Comparison of ENCODE assay signal across 23 cellular contexts in the genomic region with DNA sequence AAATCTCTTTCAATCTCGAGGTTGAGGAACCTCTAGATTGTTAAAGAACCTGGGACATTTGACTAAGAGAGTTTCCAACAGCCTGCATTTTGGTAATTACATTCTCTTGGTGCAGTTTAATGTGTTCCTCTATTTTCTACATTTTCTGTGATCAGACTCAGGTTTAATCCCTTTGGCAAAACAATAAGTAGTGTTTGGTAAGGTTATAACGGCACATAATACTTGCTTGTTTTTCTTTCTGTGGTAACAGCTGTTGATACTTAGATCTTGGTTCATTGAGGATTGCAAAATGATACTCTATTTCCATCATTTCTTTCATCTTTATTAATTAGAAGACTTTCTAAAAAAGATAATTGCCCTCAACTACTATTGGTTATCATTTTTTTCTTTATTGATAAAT.
A peak's percentile ranks its signal among the peaks of the same experiment; 100 is the strongest.
DNase-seq lines count a peak whose midpoint lies in the region; ATAC-seq, FAIRE-seq and TF ChIP-seq lines count a peak whose summit lies in the region.
"Had no signal": no experiment of that assay in that cellular context is flagged by ENCODE, and none has a peak within 500 bp of the region (broad histone marks: within the 10 kb centered on the region; RNA-seq: fewer than 3 reads in every experiment).

No MANE protein-coding gene starts in this region.

- no peak for DNase-seq in GM12892 (ENCODE audit: insufficient read length)
- DNase-seq in Panc1 (ENCODE audit: low read depth, low spot score), result no peak
- peak; percentile 35 for DNase-seq in fibroblast of peridontal ligament (ENCODE audit: extremely low read depth)
- no peak for DNase-seq in RPMI8226
- DNase-seq in pons (ENCODE audit: low spot score), result no peak
- no peak for DNase-seq in HEK293T (ENCODE audit: extremely low spot score)
- DNase-seq in H7, result no peak
- DNase-seq: ACHN; BE2C; CD4-positive, CD25-positive, alpha-beta regulatory T cell; COR-L47; GM23248; KBM-7; MV-4-11; NCI-H1417; NCI-H187; NCI-H2107; NCI-H510A treated with DMSO at 0.1 percent for 48 hours; NCI-H774; OCI-M1; SIG-M5 had no signal

- intact Hi-C loops in Panc1 (cut with micrococcal nuclease; ENCODE audit: unreplicated experiment), result no loop called here

- TF ChIP-seq POLR2A in GM12892 (IDR thresholded peaks at IDR 0.05; ENCODE audit: low read depth, low read length), result no peak

- no peak for TF ChIP-seq CTCF in Panc1 (IDR thresholded peaks at IDR 0.05)

- peak; percentile 51 for FAIRE-seq in GM12892 (lab: Jason Lieb, UNC)
- FAIRE-seq: GM12891, GM18507 had no signal

- H3K27me3 ChIP-seq in Panc1 (ENCODE audit: control insufficient read depth, insufficient read depth, low read length) (no peaks in the 10 kb centered on the region), H7 (ENCODE audit: control insufficient read depth, insufficient read depth, low read length) (no peaks in the 10 kb centered on the region)
- H3K27me3 ChIP-seq: BE2C had no signal

- H3K36me3 ChIP-seq in Panc1 (ENCODE audit: control insufficient read depth, insufficient read depth, low read length) (no peaks in the 10 kb centered on the region), H7 (replicated peaks; ENCODE audit: control insufficient read depth, insufficient read depth, low read length) (no peaks in the 10 kb centered on the region)
- H3K36me3 ChIP-seq: BE2C had no signal

- H3K4me3 ChIP-seq in Panc1 (ENCODE audit: low read depth in 2 of 2, low read length in 2 of 2), result no peak overlapping the region
- H3K4me3 ChIP-seq in H7 (ENCODE audit: insufficient read depth, low read depth, low read length), result no peak overlapping the region
- H3K4me3 ChIP-seq: GM23248 had no signal

- ATAC-seq in Panc1, result no peak

- CTCF ChIA-PET in Panc1 (lab: Charles Lee) (no interaction called here), HEK293T (lab: Yijun Ruan, JAX) (no interaction called here)

- peaks cover 6% of the 10 kb centered on the region; the same call in 1 of the 2 replicates for H3K4me1 ChIP-seq in Panc1 (ENCODE audit: control insufficient read depth, insufficient read depth, low read length)

- no TSS peak for BruUV-seq in Panc1 (replicated peaks; lab: Mats Ljungman, UMichigan)

- POLR2A ChIA-PET in Panc1 (lab: Charles Lee) (no interaction called here), HEK293T (lab: Yijun Ruan, JAX) (no interaction called here)

- in situ Hi-C loops in Panc1 (cut with HindIII; ENCODE audit: low pct_unique_long_range_greater_than_20kb, low sequenced_read_pairs), result no loop called here

- no peaks in the 10 kb centered on the region for H3K9me3 ChIP-seq in Panc1 (ENCODE audit: control insufficient read depth, insufficient read depth, low read depth, low read length)
- H3K9me3 ChIP-seq: BE2C had no signal

- H3K27ac ChIP-seq in Panc1 (ENCODE audit: low read length), result peak overlapping the region; percentile 41; the same call in 1 of the 2 replicates
- H3K27ac ChIP-seq: GM23248 had no signal

TF ChIP-seq in HEK293T, 16 proteins besides CTCF, POLR2A, EP300 and RAD21:
- TF ChIP-seq SUZ12 (IDR thresholded peaks at IDR 0.05), result no peak
